Comparison of ENCODE assay signal across 1 cellular context in genomic region chr5:10456583-10457562, GRCh38.
A peak's percentile ranks its signal among the peaks of the same experiment; 100 is the strongest.
TF ChIP-seq lines count a peak whose summit lies in the region.

No MANE protein-coding gene starts in this region.

TF ChIP-seq in K562, 482 proteins besides CTCF, POLR2A, EP300 and RAD21 (continued from another document):
- TF ChIP-seq, protein P1, sequence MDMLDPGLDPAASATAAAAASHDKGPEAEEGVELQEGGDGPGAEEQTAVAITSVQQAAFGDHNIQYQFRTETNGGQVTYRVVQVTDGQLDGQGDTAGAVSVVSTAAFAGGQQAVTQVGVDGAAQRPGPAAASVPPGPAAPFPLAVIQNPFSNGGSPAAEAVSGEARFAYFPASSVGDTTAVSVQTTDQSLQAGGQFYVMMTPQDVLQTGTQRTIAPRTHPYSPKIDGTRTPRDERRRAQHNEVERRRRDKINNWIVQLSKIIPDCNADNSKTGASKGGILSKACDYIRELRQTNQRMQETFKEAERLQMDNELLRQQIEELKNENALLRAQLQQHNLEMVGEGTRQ (CRISPR knock-in tag; IDR thresholded peaks at IDR 0.05): peak; percentile 13; the same call in 1 of the 2 replicates
- peak; percentile 44 for TF ChIP-seq EZH2 (IDR thresholded peaks at IDR 0.05; ENCODE audit: borderline replicate concordance, low read depth, low read length)
- no peak for TF ChIP-seq CEBPG (CRISPR knock-in tag; IDR thresholded peaks at IDR 0.05)
- peak; percentile 44 to 50; a peak in 1 of 4 replicates for TF ChIP-seq CEBPG (tag; conservative IDR thresholded peaks at IDR 0.05 in 1 of 2, IDR thresholded peaks at IDR 0.05 in 1 of 2)
- TF ChIP-seq L3MBTL2 (IDR thresholded peaks at IDR 0.05): 0 out of 2 replicates have a peak, but pooled peaks have one; percentile 18
- TF ChIP-seq THRAP3 (IDR thresholded peaks at IDR 0.05; ENCODE audit: borderline replicate concordance): no peak
- no peak for TF ChIP-seq ZNF785 (CRISPR knock-in tag; IDR thresholded peaks at IDR 0.05)
- TF ChIP-seq ZNF324 (CRISPR knock-in tag; IDR thresholded peaks at IDR 0.05): no peak
- no peak for TF ChIP-seq ZNF778 (CRISPR knock-in tag; IDR thresholded peaks at IDR 0.05)
